Comparison of ENCODE assay signal across 11 cellular contexts in the genomic region with DNA sequence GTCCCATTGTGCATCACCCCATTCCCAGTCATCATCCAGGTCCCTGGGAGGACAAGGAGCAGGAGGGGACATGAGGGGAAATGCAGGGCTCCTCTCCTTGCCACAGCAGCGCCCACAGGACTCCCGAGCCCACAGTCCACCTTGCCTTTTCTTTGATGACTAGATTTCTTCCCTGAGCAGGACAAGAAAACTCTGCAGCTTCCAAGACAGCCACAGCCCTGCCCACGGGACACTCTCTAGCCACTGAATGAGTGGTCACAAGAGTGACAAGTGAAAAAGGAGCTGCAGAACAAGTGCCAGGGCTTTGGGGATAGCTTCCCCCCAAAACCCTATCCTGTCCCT.
"Had no signal": no experiment of that assay in that cellular context is flagged by ENCODE, and none has a peak within 500 bp of the region (broad histone marks: within the 10 kb centered on the region; RNA-seq: fewer than 3 reads in every experiment).

No MANE protein-coding gene starts in this region.

- H3K27me3 ChIP-seq: ascending aorta, dorsolateral prefrontal cortex, esophagus muscularis mucosa, sigmoid colon, upper lobe of left lung had no signal

- H3K27ac Mint-ChIP-seq: activated B cell treated with CpG ODN at 0.5 μM for 24 hours had no signal

- H3K4me3 Mint-ChIP-seq: activated B cell treated with CpG ODN at 0.5 μM for 24 hours; T-helper 1 cell treated with Interleukin-12 subunit alpha and Interleukin-12 subunit beta and Interleukin-4 antibody, amounts not matched to agents 30 μg/mL and 1 μg/mL, for 36 hours had no signal

- DNase-seq: midbrain had no signal

- FAIRE-seq: bronchial epithelial cell, endometrium had no signal

- H3K4me3 ChIP-seq: ascending aorta, dorsolateral prefrontal cortex, esophagus muscularis mucosa, lower lobe of right lung, sigmoid colon, upper lobe of left lung had no signal

- H3K27ac ChIP-seq: ascending aorta, dorsolateral prefrontal cortex, esophagus muscularis mucosa, lower lobe of right lung, sigmoid colon, upper lobe of left lung had no signal

- H3K27me3 Mint-ChIP-seq: activated B cell treated with CpG ODN at 0.5 μM for 24 hours had no signal

- H3K9me3 ChIP-seq: ascending aorta, esophagus muscularis mucosa, lower lobe of right lung, sigmoid colon, upper lobe of left lung had no signal

- H3K9me3 Mint-ChIP-seq: activated B cell treated with CpG ODN at 0.5 μM for 24 hours; T-helper 1 cell treated with Interleukin-12 subunit alpha and Interleukin-12 subunit beta and Interleukin-4 antibody, amounts not matched to agents 30 μg/mL and 1 μg/mL, for 36 hours had no signal
